23 cellular contexts compared by ENCODE assay signal in the genomic region with DNA sequence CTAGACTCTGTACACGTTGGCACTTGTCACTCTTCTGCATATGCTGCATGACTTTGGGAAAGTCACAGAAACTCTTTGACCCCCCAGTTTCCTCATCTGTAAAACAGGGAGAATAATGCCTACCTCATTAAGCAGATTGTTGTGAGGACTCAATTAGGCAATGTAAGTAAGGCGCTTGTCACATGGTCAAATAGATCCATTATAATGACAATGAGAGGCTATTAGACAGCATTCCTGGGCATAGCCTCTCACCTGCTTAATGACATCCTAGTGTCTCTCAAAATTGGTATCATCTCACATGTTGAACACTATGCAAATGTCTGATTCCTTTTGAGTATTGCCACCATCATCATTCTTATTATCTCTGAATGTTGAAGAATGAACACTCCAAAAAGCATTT.
"Had no signal": no experiment of that assay in that cellular context is flagged by ENCODE, and none has a peak within 500 bp of the region (broad histone marks: within the 10 kb centered on the region; RNA-seq: fewer than 3 reads in every experiment).

No MANE protein-coding gene starts in this region.

- H3K4me3 ChIP-seq: ascending aorta, esophagus muscularis mucosa, heart left ventricle, left lung, pancreas, prostate gland, smooth muscle cell, tibial nerve had no signal

- H3K27ac Mint-ChIP-seq: activated naive CD4-positive, alpha-beta T cell treated with anti-CD3 and anti-CD28 coated beads, Interleukin-2, amount 10 ng/mL, durations not matched to agents 7 days and 5 days; activated naive CD8-positive, alpha-beta T cell treated with anti-CD3 and anti-CD28 coated beads, Interleukin-2, amount 10 ng/mL, durations not matched to agents 7 days and 5 days; activated T-helper 1 cell treated with anti-CD3 and anti-CD28 coated beads, Interleukin-12 subunit alpha, Interleukin-12 subunit beta, Interleukin-2, Interleukin-4 antibody, amounts not matched to agents 30 ng/mL and 10 ng/mL and 1 ng/mL, durations not matched to agents 14 hours and 24 hours and 36 hours; stimulated activated memory B cell treated with anti-CD40 and anti-IgM and Interleukin-4, amounts not matched to agents 10 μg/mL and 1 μg/mL and 100 μg/mL, for 72 hours had no signal

- H3K4me1 Mint-ChIP-seq: activated naive CD4-positive, alpha-beta T cell treated with anti-CD3 and anti-CD28 coated beads, Interleukin-2, amount 10 ng/mL, durations not matched to agents 7 days and 5 days; activated naive CD8-positive, alpha-beta T cell treated with anti-CD3 and anti-CD28 coated beads, Interleukin-2, amount 10 ng/mL, durations not matched to agents 7 days and 5 days; stimulated activated memory B cell treated with anti-CD40 and anti-IgM and Interleukin-4, amounts not matched to agents 10 μg/mL and 1 μg/mL and 100 μg/mL, for 72 hours had no signal

- H3K36me3 ChIP-seq: ascending aorta, esophagus muscularis mucosa, heart left ventricle, left lung, pancreas, prostate gland, tibial nerve had no signal

- DNase-seq: activated CD4-positive, alpha-beta T cell treated with anti-CD3 and anti-CD28 coated beads for 48 hours; activated CD4-positive, alpha-beta T cell treated with anti-CD3 and anti-CD28 coated beads, Interleukin-2, amount 50 U/mL, for 48 hours; activated CD8-positive, alpha-beta memory T cell treated with anti-CD3 and anti-CD28 coated beads for 24 hours; activated gamma-delta T cell; activated naive CD4-positive, alpha-beta T cell treated with anti-CD3 and anti-CD28 coated beads, Interleukin-2, amount 10 ng/mL, durations not matched to agents 7 days and 5 days; activated naive CD8-positive, alpha-beta T cell treated with anti-CD3 and anti-CD28 coated beads, Interleukin-2, amount 10 ng/mL, durations not matched to agents 7 days and 5 days; caudate nucleus; foreskin keratinocyte; heart left ventricle; hypothalamus; left lung; pancreas; retina; stimulated activated CD4-positive, alpha-beta T cell treated with anti-CD3 and anti-CD28 coated beads, Interleukin-1b, Interleukin-23, amount 100 ng/mL, for 48 hours; stimulated activated CD4-positive, alpha-beta T cell treated with anti-CD3 and anti-CD28 coated beads, Interleukin-4, amount 100 ng/mL, for 4 hours; stimulated activated CD8-positive, alpha-beta memory T cell treated with anti-CD3 and anti-CD28 coated beads, Interleukin-4, amount 100 ng/mL, for 48 hours had no signal

- H3K4me3 Mint-ChIP-seq: activated naive CD4-positive, alpha-beta T cell treated with anti-CD3 and anti-CD28 coated beads, Interleukin-2, amount 10 ng/mL, durations not matched to agents 7 days and 5 days; activated naive CD8-positive, alpha-beta T cell treated with anti-CD3 and anti-CD28 coated beads, Interleukin-2, amount 10 ng/mL, durations not matched to agents 7 days and 5 days; activated T-helper 1 cell treated with anti-CD3 and anti-CD28 coated beads, Interleukin-12 subunit alpha, Interleukin-12 subunit beta, Interleukin-2, Interleukin-4 antibody, amounts not matched to agents 30 ng/mL and 10 ng/mL and 1 ng/mL, durations not matched to agents 14 hours and 24 hours and 36 hours; stimulated activated memory B cell treated with anti-CD40 and anti-IgM and Interleukin-4, amounts not matched to agents 10 μg/mL and 1 μg/mL and 100 μg/mL, for 72 hours had no signal

- FAIRE-seq: pancreas had no signal

- H3K27me3 ChIP-seq: ascending aorta, esophagus muscularis mucosa, foreskin keratinocyte, heart left ventricle, left lung, pancreas, tibial nerve had no signal

- H3K27ac ChIP-seq: esophagus muscularis mucosa, foreskin keratinocyte had no signal

- H3K4me1 ChIP-seq: foreskin keratinocyte, prostate gland had no signal

- H3K9me3 Mint-ChIP-seq: activated naive CD4-positive, alpha-beta T cell treated with anti-CD3 and anti-CD28 coated beads, Interleukin-2, amount 10 ng/mL, durations not matched to agents 7 days and 5 days; activated naive CD8-positive, alpha-beta T cell treated with anti-CD3 and anti-CD28 coated beads, Interleukin-2, amount 10 ng/mL, durations not matched to agents 7 days and 5 days; activated T-helper 1 cell treated with anti-CD3 and anti-CD28 coated beads, Interleukin-12 subunit alpha, Interleukin-12 subunit beta, Interleukin-2, Interleukin-4 antibody, amounts not matched to agents 30 ng/mL and 10 ng/mL and 1 ng/mL, durations not matched to agents 14 hours and 24 hours and 36 hours; stimulated activated memory B cell treated with anti-CD40 and anti-IgM and Interleukin-4, amounts not matched to agents 10 μg/mL and 1 μg/mL and 100 μg/mL, for 72 hours had no signal

- H3K27me3 Mint-ChIP-seq: activated naive CD4-positive, alpha-beta T cell treated with anti-CD3 and anti-CD28 coated beads, Interleukin-2, amount 10 ng/mL, durations not matched to agents 7 days and 5 days; stimulated activated memory B cell treated with anti-CD40 and anti-IgM and Interleukin-4, amounts not matched to agents 10 μg/mL and 1 μg/mL and 100 μg/mL, for 72 hours had no signal

- H3K36me3 Mint-ChIP-seq: activated naive CD4-positive, alpha-beta T cell treated with anti-CD3 and anti-CD28 coated beads, Interleukin-2, amount 10 ng/mL, durations not matched to agents 7 days and 5 days; activated naive CD8-positive, alpha-beta T cell treated with anti-CD3 and anti-CD28 coated beads, Interleukin-2, amount 10 ng/mL, durations not matched to agents 7 days and 5 days; stimulated activated memory B cell treated with anti-CD40 and anti-IgM and Interleukin-4, amounts not matched to agents 10 μg/mL and 1 μg/mL and 100 μg/mL, for 72 hours had no signal

- H3K9me3 ChIP-seq: ascending aorta, esophagus muscularis mucosa, heart left ventricle, left lung, pancreas, prostate gland, tibial nerve had no signal
